9 cellular contexts compared by ENCODE assay signal in the genomic region with DNA sequence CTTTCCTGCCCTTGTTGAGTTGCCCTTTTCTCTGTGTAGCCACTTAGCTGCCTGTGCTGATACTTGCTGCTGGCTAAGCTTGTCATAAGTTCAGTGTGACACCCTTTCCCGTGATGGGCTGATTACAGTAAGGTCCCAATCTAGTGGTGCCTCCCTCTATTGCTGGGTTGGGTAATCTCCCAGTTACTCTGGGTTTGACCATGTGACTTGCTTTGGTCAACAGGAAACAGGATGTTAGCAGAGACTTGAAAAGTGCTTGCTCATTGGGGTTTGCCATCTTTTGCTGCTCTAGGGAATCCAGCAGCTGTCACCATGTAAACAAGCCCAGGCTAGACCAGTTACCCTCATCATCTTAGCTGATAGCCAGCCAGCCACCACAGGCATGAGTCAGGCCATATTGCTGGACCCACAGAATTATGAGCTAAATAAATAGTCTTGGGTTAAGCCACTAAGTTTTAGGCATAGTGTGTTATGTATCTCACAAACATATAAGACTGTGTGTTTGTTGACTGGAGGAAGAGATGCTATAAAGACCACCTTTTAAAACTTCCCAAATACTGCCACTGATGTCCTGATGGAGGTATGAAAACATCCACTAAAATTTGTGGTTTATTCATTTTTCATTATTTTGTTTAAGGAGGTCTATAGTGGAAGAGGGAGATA. TPM values are rescaled to one million over a fixed set of nuclear protein-coding genes. Genes with fewer than 3 reads are reported as not detected.
DNase-seq lines count a peak whose midpoint lies in the region; ATAC-seq and TF ChIP-seq lines count a peak whose summit lies in the region.
"Had no signal": no experiment of that assay in that cellular context is flagged by ENCODE, and none has a peak within 500 bp of the region (broad histone marks: within the 10 kb centered on the region; RNA-seq: fewer than 3 reads in every experiment).

No MANE protein-coding gene starts in this region.

- TF ChIP-seq CTCF in astrocyte of the spinal cord (IDR thresholded peaks at IDR 0.05; ENCODE audit: low read depth, low read length): no peak
- TF ChIP-seq CTCF in GM10266 (IDR thresholded peaks at IDR 0.05; ENCODE audit: control insufficient read depth, insufficient read depth, low read depth, missing control alignments): no peak

- in situ Hi-C loops in astrocyte of the spinal cord (cut with HindIII; ENCODE audit: low sequenced_read_pairs): no loop called here

- DNase-seq in DMS53 treated with DMSO at 0.1 percent for 48 hours (lab: John Stamatoyannopoulos, UW; ENCODE audit: unreplicated experiment): peak; percentile 98
- peak; percentile 14 for DNase-seq in NCI-H2196 treated with DMSO at 0.1 percent for 48 hours (lab: John Stamatoyannopoulos, UW; ENCODE audit: unreplicated experiment)
- DNase-seq in astrocyte of the spinal cord (ENCODE audit: low read depth, low spot score): peak; percentile 52
- peak; percentile 82 for DNase-seq in natural killer cell treated with Interleukin-12 subunit alpha and Interleukin-12 subunit beta and Interleukin-15 and Interleukin-18, amount 100 ng/mL, for 72 hours (ENCODE audit: low spot score)
- DNase-seq in GM10266 (ENCODE audit: extremely low spot score): no peak
- no peak for DNase-seq in pons (ENCODE audit: low spot score)

- peak overlapping the region; percentile 79 to 83 for H3K27ac Mint-ChIP-seq in natural killer cell treated with Interleukin-12 subunit alpha and Interleukin-12 subunit beta and Interleukin-15 and Interleukin-18, amount 100 ng/mL, for 72 hours

- peak overlapping the region; percentile 54 for H3K4me3 Mint-ChIP-seq in natural killer cell treated with Interleukin-12 subunit alpha and Interleukin-12 subunit beta and Interleukin-15 and Interleukin-18, amount 100 ng/mL, for 72 hours

- ATAC-seq in GM21737 (IDR thresholded peaks at IDR 0.05; ENCODE audit: unreplicated experiment) (peak; percentile 68), HG02870 (IDR thresholded peaks at IDR 0.05; ENCODE audit: unreplicated experiment) (no peak)
- ATAC-seq in natural killer cell treated with Interleukin-12 subunit alpha and Interleukin-12 subunit beta and Interleukin-15 and Interleukin-18, amount 100 ng/mL, for 72 hours: peak; percentile 95 to 97

- H3K27me3 Mint-ChIP-seq in natural killer cell treated with Interleukin-12 subunit alpha and Interleukin-12 subunit beta and Interleukin-15 and Interleukin-18, amount 100 ng/mL, for 72 hours: peaks cover 4 to 9% of the 10 kb centered on the region in 2 donors

- peaks cover 17 to 18% of the 10 kb centered on the region in 2 donors for H3K4me1 Mint-ChIP-seq in natural killer cell treated with Interleukin-12 subunit alpha and Interleukin-12 subunit beta and Interleukin-15 and Interleukin-18, amount 100 ng/mL, for 72 hours (ENCODE audit: low read depth in 2 of 2)

- H3K36me3 Mint-ChIP-seq in natural killer cell treated with Interleukin-12 subunit alpha and Interleukin-12 subunit beta and Interleukin-15 and Interleukin-18, amount 100 ng/mL, for 72 hours: peaks cover 24% of the 10 kb centered on the region

- H3K9me3 Mint-ChIP-seq in natural killer cell treated with Interleukin-12 subunit alpha and Interleukin-12 subunit beta and Interleukin-15 and Interleukin-18, amount 100 ng/mL, for 72 hours: peaks cover 4% of the 10 kb centered on the region

- no peak overlapping the region for H3K4me3 ChIP-seq in astrocyte of the spinal cord (ENCODE audit: low read depth, low read length)
- H3K4me3 ChIP-seq: SK-N-MC had no signal

RNA-seq across cellular contexts. Expression of a gene that starts 4.0 kb away (rescaled TPM):
- total RNA-seq in natural killer cell treated with Interleukin-12 subunit alpha and Interleukin-12 subunit beta and Interleukin-15 and Interleukin-18, amount 100 ng/mL, for 72 hours: not detected

Comparison
In these comparisons a context has a peak if more than half of its experiments do, and no peak if none do; other contexts are left out.
1. DNase-seq: peak in DMS53 treated with DMSO at 0.1 percent for 48 hours (single experiment), NCI-H2196 treated with DMSO at 0.1 percent for 48 hours (single experiment), astrocyte of the spinal cord (single experiment) and natural killer cell treated with Interleukin-12 subunit alpha and Interleukin-12 subunit beta and Interleukin-15 and Interleukin-18, amount 100 ng/mL, for 72 hours (single experiment); none in GM10266 (single experiment) and pons (single experiment).